Comparison of ENCODE assay signal across 31 cellular contexts in the genomic region with DNA sequence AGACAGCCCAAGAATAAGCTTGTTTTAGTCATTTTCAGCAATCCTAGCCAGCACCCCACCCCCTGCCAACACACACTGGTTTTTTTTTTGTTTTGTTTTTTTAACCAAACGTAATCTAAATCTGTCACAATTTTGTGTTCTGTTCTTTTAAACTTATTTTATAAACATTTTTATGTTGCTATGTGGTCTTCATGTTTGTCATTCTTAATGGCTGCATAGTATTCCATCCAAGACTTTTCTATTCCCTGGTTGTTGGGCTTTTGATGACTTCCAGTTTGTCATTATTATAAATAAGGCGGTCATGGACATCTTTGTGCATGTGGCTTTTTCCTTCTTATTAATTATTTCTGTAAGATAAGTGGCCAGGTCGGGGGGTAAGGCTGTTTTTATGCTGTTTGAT.
"Had no signal": no experiment of that assay in that cellular context is flagged by ENCODE, and none has a peak within 500 bp of the region (broad histone marks: within the 10 kb centered on the region; RNA-seq: fewer than 3 reads in every experiment).

No MANE protein-coding gene starts in this region.

- H3K36me3 ChIP-seq: ovary, right lobe of liver, spleen, suprapubic skin, tibial artery, transverse colon, upper lobe of right lung, uterus had no signal

- H3K4me1 Mint-ChIP-seq: natural killer cell; stimulated activated memory B cell treated with anti-CD40 and anti-IgM and Interleukin-4, amounts not matched to agents 10 μg/mL and 1 μg/mL and 100 μg/mL, for 72 hours had no signal

- H2AFZ ChIP-seq: parathyroid adenoma had no signal

- H3K4me1 ChIP-seq: psoas muscle, spleen, suprapubic skin, testis, transverse colon, upper lobe of right lung, uterus had no signal

- H3K27ac ChIP-seq: ovary, parathyroid adenoma, psoas muscle, right lobe of liver, skin epidermis, spleen, suprapubic skin, testis, tibial artery, transverse colon, upper lobe of right lung, uterus had no signal

- H3K9me3 Mint-ChIP-seq: natural killer cell; nephron progenitor cell; neural crest cell; stimulated activated memory B cell treated with anti-CD40 and anti-IgM and Interleukin-4, amounts not matched to agents 10 μg/mL and 1 μg/mL and 100 μg/mL, for 72 hours; stimulated activated naive CD8-positive, alpha-beta T cell treated with anti-CD3 and anti-CD28 coated beads, Interleukin-15, amount 100 ng/mL, for 72 hours; type B pancreatic cell had no signal

- H3K79me2 ChIP-seq: parathyroid adenoma had no signal

- H3K4me3 Mint-ChIP-seq: naive thymus-derived CD4-positive, alpha-beta T cell; natural killer cell; nephron progenitor cell; neural crest cell; stimulated activated memory B cell treated with anti-CD40 and anti-IgM and Interleukin-4, amounts not matched to agents 10 μg/mL and 1 μg/mL and 100 μg/mL, for 72 hours; stimulated activated naive CD8-positive, alpha-beta T cell treated with anti-CD3 and anti-CD28 coated beads, Interleukin-15, amount 100 ng/mL, for 72 hours; type B pancreatic cell had no signal

- H3K9me3 ChIP-seq: ovary, psoas muscle, right lobe of liver, spleen, suprapubic skin, testis, tibial artery, transverse colon, upper lobe of right lung, uterus had no signal

- H3K27me3 ChIP-seq: ovary, right lobe of liver, testis, transverse colon, uterus had no signal

- H3K9ac ChIP-seq: parathyroid adenoma had no signal

- H3K27ac Mint-ChIP-seq: naive thymus-derived CD4-positive, alpha-beta T cell; natural killer cell; nephron progenitor cell; progenitor cell of endocrine pancreas; stimulated activated memory B cell treated with anti-CD40 and anti-IgM and Interleukin-4, amounts not matched to agents 10 μg/mL and 1 μg/mL and 100 μg/mL, for 72 hours; stimulated activated naive CD8-positive, alpha-beta T cell treated with anti-CD3 and anti-CD28 coated beads, Interleukin-15, amount 100 ng/mL, for 72 hours; type B pancreatic cell had no signal

- H3K4me3 ChIP-seq: ovary, psoas muscle, right lobe of liver, skin epidermis, smooth muscle cell, spleen, suprapubic skin, testis, tibial artery, transverse colon, upper lobe of right lung, uterus had no signal

- H3K4me2 ChIP-seq: smooth muscle cell had no signal

- DNase-seq: naive thymus-derived CD4-positive, alpha-beta T cell; natural killer cell; nephron progenitor cell; occipital lobe; ovary; psoas muscle; right cardiac atrium; right lobe of liver; stimulated activated CD4-positive, alpha-beta T cell treated with anti-CD3 and anti-CD28 coated beads, Interleukin-12 subunit alpha, Interleukin-12 subunit beta, amount 100 ng/mL, for 4 hours; stimulated activated CD4-positive, alpha-beta T cell treated with anti-CD3 and anti-CD28 coated beads, Interleukin-1b, Interleukin-23, amount 100 ng/mL, for 48 hours; stimulated activated CD4-positive, alpha-beta T cell treated with anti-CD3 and anti-CD28 coated beads, Interleukin-4, amount 100 ng/mL, for 1 hour; stimulated activated CD4-positive, alpha-beta T cell treated with anti-CD3 and anti-CD28 coated beads, Interleukin-4, amount 100 ng/mL, for 4 hours; stimulated activated CD8-positive, alpha-beta memory T cell treated with anti-CD3 and anti-CD28 coated beads, Interleukin-4, amount 100 ng/mL, for 48 hours; stimulated activated naive CD4-positive, alpha-beta T cell; stimulated activated naive CD8-positive, alpha-beta T cell treated with anti-CD3 and anti-CD28 coated beads, Interleukin-15, amount 100 ng/mL, for 72 hours; stimulated activated naive CD8-positive, alpha-beta T cell treated with anti-CD3 and anti-CD28 coated beads, Interleukin-15, Interleukin-2, amounts not matched to agents 100 U/mL and 50 U/mL, for 24 hours; substantia nigra; testis; tibial artery; transverse colon; uterus had no signal

- H3K36me3 Mint-ChIP-seq: naive thymus-derived CD4-positive, alpha-beta T cell; natural killer cell; stimulated activated memory B cell treated with anti-CD40 and anti-IgM and Interleukin-4, amounts not matched to agents 10 μg/mL and 1 μg/mL and 100 μg/mL, for 72 hours; type B pancreatic cell had no signal

- ATAC-seq: naive thymus-derived CD4-positive, alpha-beta T cell; natural killer cell; psoas muscle; right cardiac atrium; right lobe of liver; stimulated activated memory B cell treated with anti-CD40 and anti-IgM and Interleukin-4, amounts not matched to agents 10 μg/mL and 1 μg/mL and 100 μg/mL, for 72 hours; stimulated activated naive CD8-positive, alpha-beta T cell treated with anti-CD3 and anti-CD28 coated beads, Interleukin-15, amount 100 ng/mL, for 72 hours; stimulated activated naive CD8-positive, alpha-beta T cell treated with anti-CD3 and anti-CD28 coated beads, Interleukin-15, Interleukin-2, amounts not matched to agents 100 U/mL and 50 U/mL, for 24 hours; upper lobe of right lung had no signal
